9 cellular contexts compared by ENCODE assay signal in genomic region chr19:51594774-51595109, GRCh38. TPM values are rescaled to one million over a fixed set of nuclear protein-coding genes. Genes with fewer than 3 reads are reported as not detected.
DNase-seq lines count a peak whose midpoint lies in the region; ATAC-seq and TF ChIP-seq lines count a peak whose summit lies in the region.
"Had no signal": no experiment of that assay in that cellular context is flagged by ENCODE, and none has a peak within 500 bp of the region (broad histone marks: within the 10 kb centered on the region; RNA-seq: fewer than 3 reads in every experiment).

No MANE protein-coding gene starts in this region.

- 11% methylated on average over 6 of the region's 6 CpGs for WGBS in prostate gland

- no peak for TF ChIP-seq POLR2A in prostate gland (IDR thresholded peaks at IDR 0.05)

- peaks cover 3% of the 10 kb centered on the region for H3K4me1 ChIP-seq in prostate gland (replicated peaks)

- no peaks in the 10 kb centered on the region for H3K9me3 ChIP-seq in prostate gland

- no peak for TF ChIP-seq CTCF in RWPE1 (conservative IDR thresholded peaks at IDR 0.05; ENCODE audit: low read depth)
- no peak for TF ChIP-seq CTCF in fibroblast of mammary gland (conservative IDR thresholded peaks at IDR 0.05; ENCODE audit: control insufficient read depth, insufficient read depth, low read depth, low read length)
- no peak for TF ChIP-seq CTCF in prostate gland (IDR thresholded peaks at IDR 0.05)

- intact Hi-C loops in prostate gland (cut with DNase I), result loop anchor here (2.0 to 5.0 kb wide), 3 partner anchors 24 to 487 kb away; partner anchors contain the start of genes CTU1, SPACA6 and ZNF175

- H3K4me3 ChIP-seq in fibroblast of mammary gland (ENCODE audit: control insufficient read depth, low read depth, low read length) (peak overlapping the region; percentile 72), prostate gland (peak overlapping the region; percentile 51 to 64)

- POLR2A ChIA-PET in RWPE1 (lab: Yijun Ruan, JAX; ENCODE audit: low non-redundant PET), result no interaction called here

- H3K27ac ChIP-seq in RWPE1 (peak overlapping the region; percentile 70), prostate gland (peak overlapping the region in 1 of 2 donors; percentile 34)

- ATAC-seq in GM21423 (IDR thresholded peaks at IDR 0.05; ENCODE audit: unreplicated experiment) (peak; percentile 10), HG02973 (IDR thresholded peaks at IDR 0.05; ENCODE audit: unreplicated experiment) (no peak), HG03039 (IDR thresholded peaks at IDR 0.05; ENCODE audit: unreplicated experiment) (no peak), HG02678 (IDR thresholded peaks at IDR 0.05; ENCODE audit: unreplicated experiment) (no peak)

- CTCF ChIA-PET in RWPE1 (lab: Yijun Ruan, JAX), result interaction anchor here (0.5 to 1.0 kb wide), 4 partner anchors 24 to 183 kb away, joined by 3 to 7 read pairs (median 4); partner anchors contain the start of gene ZNF175

- DNase-seq in RWPE1 (ENCODE audit: low spot score) (no peak), fibroblast of mammary gland (ENCODE audit: low read depth) (no peak), prostate gland (ENCODE audit: low spot score) (no peak), hepatic stellate cell (ENCODE audit: low spot score) (no peak)

- no peaks in the 10 kb centered on the region for H3K36me3 ChIP-seq in prostate gland

- H3K27me3 ChIP-seq in prostate gland (replicated peaks; ENCODE audit: insufficient read depth), result no peaks in the 10 kb centered on the region

RNA-seq across cellular contexts. Expression of gene ZNF175, which starts 23.7 kb away (rescaled TPM):
- total RNA-seq in prostate gland, result 1 to 10 TPM; 4.3 to 9.0 TPM

RNA-seq across cellular contexts. Expression of gene SIGLEC5, which starts 35.5 kb away (rescaled TPM):
- total RNA-seq in prostate gland, result not detected
- total RNA-seq: RPMI7951 had no signal

RNA-seq across cellular contexts. Expression of gene SIGLEC14, which starts 51.9 kb away (rescaled TPM):
- total RNA-seq in prostate gland, result 1 to 10 TPM; 1.8 to 8.0 TPM
- total RNA-seq: RPMI7951 had no signal
